Comparison of ENCODE assay signal across 1 cellular context in genomic region chr2:144471316-144472045, GRCh38.
TF ChIP-seq lines count a peak whose summit lies in the region.

No MANE protein-coding gene starts in this region.

TF ChIP-seq in WTC11, 78 proteins besides CTCF, POLR2A, EP300 and RAD21 (continued from another document):
- TF ChIP-seq FOXP4 (CRISPR knock-in tag; IDR thresholded peaks at IDR 0.05) (no peak), EMX1 (CRISPR knock-in tag; IDR thresholded peaks at IDR 0.05) (no peak), FOXJ3 (CRISPR knock-in tag; IDR thresholded peaks at IDR 0.05; ENCODE audit: borderline replicate concordance) (no peak), MXD4 (CRISPR knock-in tag; IDR thresholded peaks at IDR 0.05; ENCODE audit: borderline replicate concordance) (no peak), SMAD4 (CRISPR knock-in tag; IDR thresholded peaks at IDR 0.05) (no peak), CREB1 (CRISPR knock-in tag; IDR thresholded peaks at IDR 0.05) (no peak), SP1 (CRISPR knock-in tag; conservative IDR thresholded peaks at IDR 0.05) (no peak)
- TF ChIP-seq, protein P1, sequence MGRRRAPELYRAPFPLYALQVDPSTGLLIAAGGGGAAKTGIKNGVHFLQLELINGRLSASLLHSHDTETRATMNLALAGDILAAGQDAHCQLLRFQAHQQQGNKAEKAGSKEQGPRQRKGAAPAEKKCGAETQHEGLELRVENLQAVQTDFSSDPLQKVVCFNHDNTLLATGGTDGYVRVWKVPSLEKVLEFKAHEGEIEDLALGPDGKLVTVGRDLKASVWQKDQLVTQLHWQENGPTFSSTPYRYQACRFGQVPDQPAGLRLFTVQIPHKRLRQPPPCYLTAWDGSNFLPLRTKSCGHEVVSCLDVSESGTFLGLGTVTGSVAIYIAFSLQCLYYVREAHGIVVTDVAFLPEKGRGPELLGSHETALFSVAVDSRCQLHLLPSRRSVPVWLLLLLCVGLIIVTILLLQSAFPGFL (CRISPR knock-in tag; IDR thresholded peaks at IDR 0.05; ENCODE audit: borderline replicate concordance) = no peak
- TF ChIP-seq, protein P2, sequence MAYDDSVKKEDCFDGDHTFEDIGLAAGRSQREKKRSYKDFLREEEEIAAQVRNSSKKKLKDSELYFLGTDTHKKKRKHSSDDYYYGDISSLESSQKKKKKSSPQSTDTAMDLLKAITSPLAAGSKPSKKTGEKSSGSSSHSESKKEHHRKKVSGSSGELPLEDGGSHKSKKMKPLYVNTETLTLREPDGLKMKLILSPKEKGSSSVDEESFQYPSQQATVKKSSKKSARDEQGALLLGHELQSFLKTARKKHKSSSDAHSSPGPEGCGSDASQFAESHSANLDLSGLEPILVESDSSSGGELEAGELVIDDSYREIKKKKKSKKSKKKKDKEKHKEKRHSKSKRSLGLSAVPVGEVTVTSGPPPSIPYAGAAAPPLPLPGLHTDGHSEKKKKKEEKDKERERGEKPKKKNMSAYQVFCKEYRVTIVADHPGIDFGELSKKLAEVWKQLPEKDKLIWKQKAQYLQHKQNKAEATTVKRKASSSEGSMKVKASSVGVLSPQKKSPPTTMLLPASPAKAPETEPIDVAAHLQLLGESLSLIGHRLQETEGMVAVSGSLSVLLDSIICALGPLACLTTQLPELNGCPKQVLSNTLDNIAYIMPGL (CRISPR knock-in tag; IDR thresholded peaks at IDR 0.05) = no peak
- TF ChIP-seq, protein P3, sequence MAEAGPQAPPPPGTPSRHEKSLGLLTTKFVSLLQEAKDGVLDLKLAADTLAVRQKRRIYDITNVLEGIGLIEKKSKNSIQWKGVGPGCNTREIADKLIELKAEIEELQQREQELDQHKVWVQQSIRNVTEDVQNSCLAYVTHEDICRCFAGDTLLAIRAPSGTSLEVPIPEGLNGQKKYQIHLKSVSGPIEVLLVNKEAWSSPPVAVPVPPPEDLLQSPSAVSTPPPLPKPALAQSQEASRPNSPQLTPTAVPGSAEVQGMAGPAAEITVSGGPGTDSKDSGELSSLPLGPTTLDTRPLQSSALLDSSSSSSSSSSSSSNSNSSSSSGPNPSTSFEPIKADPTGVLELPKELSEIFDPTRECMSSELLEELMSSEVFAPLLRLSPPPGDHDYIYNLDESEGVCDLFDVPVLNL (CRISPR knock-in tag; IDR thresholded peaks at IDR 0.05; ENCODE audit: borderline replicate concordance, low read depth) = no peak
